Comparison of ENCODE assay signal across 23 cellular contexts in genomic region chr5:110909950-110910349, GRCh38.
DNase-seq lines count a peak whose midpoint lies in the region; TF ChIP-seq lines count a peak whose summit lies in the region.
"Had no signal": no experiment of that assay in that cellular context is flagged by ENCODE, and none has a peak within 500 bp of the region (broad histone marks: within the 10 kb centered on the region; RNA-seq: fewer than 3 reads in every experiment).

No MANE protein-coding gene starts in this region.

- intact Hi-C loops in MCF 10A (cut with micrococcal nuclease): no loop called here
- intact Hi-C loops in breast epithelium (cut with DNase I; ENCODE audit: low total_unique reads): no loop called here

- no peak overlapping the region for H3K9ac ChIP-seq in skeletal muscle satellite cell (ENCODE audit: low read depth, low read length)

- peak; percentile 61 for DNase-seq in MCF 10A (ENCODE audit: unreplicated experiment)
- DNase-seq in breast epithelium (ENCODE audit: low spot score in 2 of 2): no peak
- peak; percentile 35 for DNase-seq in MG63
- peak; percentile 86 for DNase-seq in dedifferentiated amniotic fluid mesenchymal stem cell (ENCODE audit: extremely low spot score)
- no peak for DNase-seq in BE2C
- no peak for DNase-seq in RPMI8226
- no peak for DNase-seq in Peyer's patch
- DNase-seq: activated CD4-positive, alpha-beta T cell treated with anti-CD3 and anti-CD28 coated beads, Interleukin-2, amount 50 U/mL, for 48 hours; activated gamma-delta T cell treated with Interleukin-2 at 50 U/mL for 16 hours; activated T-cell treated with anti-CD3 and anti-CD28 coated beads for 4 hours; CD4-positive, alpha-beta T cell; endodermal cell; gastrocnemius medialis; midbrain; NCI-H2029 treated with DMSO at 0.1 percent for 48 hours; NCI-H510A; nephron progenitor cell; stimulated activated CD4-positive, alpha-beta T cell treated with anti-CD3 and anti-CD28 coated beads, Interleukin-4, amount 100 ng/mL, for 24 hours; stomach; T-helper 17 cell had no signal

- peaks cover 21% of the 10 kb centered on the region for H3K27me3 Mint-ChIP-seq in MCF 10A (ENCODE audit: insufficient read depth, unreplicated experiment)
- H3K27me3 Mint-ChIP-seq: type B pancreatic cell had no signal

- no peaks in the 10 kb centered on the region for H3K36me3 Mint-ChIP-seq in MCF 10A (ENCODE audit: insufficient read depth, unreplicated experiment)
- H3K36me3 Mint-ChIP-seq: type B pancreatic cell had no signal

- H3K4me1 ChIP-seq in breast epithelium: no peaks in the 10 kb centered on the region
- peaks cover 19% of the 10 kb centered on the region for H3K4me1 ChIP-seq in skeletal muscle satellite cell (ENCODE audit: control insufficient read depth, insufficient read depth, low read length)
- no peaks in the 10 kb centered on the region for H3K4me1 ChIP-seq in BE2C
- no peaks in the 10 kb centered on the region for H3K4me1 ChIP-seq in Peyer's patch
- H3K4me1 ChIP-seq: gastrocnemius medialis had no signal

- H3K27ac ChIP-seq in breast epithelium (no peak overlapping the region), Peyer's patch (no peak overlapping the region)
- H3K27ac ChIP-seq: gastrocnemius medialis, stomach had no signal

- POLR2A ChIA-PET in MCF 10A (lab: Yijun Ruan, JAX): interaction anchor here (1.3 kb wide), 1 partner anchor 9 kb away, joined by 8 read pairs; no protein-coding TSS in a partner anchor

- no peaks in the 10 kb centered on the region for H3K9me3 Mint-ChIP-seq in MCF 10A (ENCODE audit: unreplicated experiment)
- H3K9me3 Mint-ChIP-seq: type B pancreatic cell had no signal

- H3K4me1 Mint-ChIP-seq in MCF 10A (ENCODE audit: insufficient read depth, unreplicated experiment): peaks cover 5% of the 10 kb centered on the region
- H3K4me1 Mint-ChIP-seq: endodermal cell, nephron progenitor cell, T-helper 17 cell had no signal

- CTCF ChIA-PET in MCF 10A (lab: Yijun Ruan, JAX): interaction anchor here (1.0 kb wide), 1 partner anchor 153 kb away, joined by 3 read pairs; no protein-coding TSS in a partner anchor

- H3K27ac Mint-ChIP-seq in MCF 10A (ENCODE audit: low read depth, unreplicated experiment): no peak overlapping the region
- H3K27ac Mint-ChIP-seq: CD4-positive, alpha-beta T cell; endodermal cell; nephron progenitor cell; T-helper 17 cell; type B pancreatic cell had no signal

- no peaks in the 10 kb centered on the region for H3K36me3 ChIP-seq in breast epithelium
- no peaks in the 10 kb centered on the region for H3K36me3 ChIP-seq in MG63
- no peaks in the 10 kb centered on the region for H3K36me3 ChIP-seq in skeletal muscle satellite cell (ENCODE audit: insufficient read depth, low read length)
- no peaks in the 10 kb centered on the region for H3K36me3 ChIP-seq in BE2C
- no peaks in the 10 kb centered on the region for H3K36me3 ChIP-seq in Peyer's patch
- H3K36me3 ChIP-seq: gastrocnemius medialis, stomach had no signal

- TF ChIP-seq POLR2A in breast epithelium (IDR thresholded peaks at IDR 0.05) (no peak), Peyer's patch (IDR thresholded peaks at IDR 0.05) (no peak)

- peak overlapping the region; percentile 6 for H3K4me2 ChIP-seq in skeletal muscle satellite cell (ENCODE audit: low read length)

- BruUV-seq in MCF 10A (replicated peaks; lab: Mats Ljungman, UMichigan): no TSS peak

- H3K4me3 ChIP-seq in breast epithelium (no peak overlapping the region), MG63 (no peak overlapping the region), skeletal muscle satellite cell (ENCODE audit: low read length) (no peak overlapping the region), BE2C (ENCODE audit: low read depth, low read length) (no peak overlapping the region), Peyer's patch (no peak overlapping the region)
- H3K4me3 ChIP-seq: gastrocnemius medialis, smooth muscle cell, stomach had no signal

- TF ChIP-seq CTCF in MCF 10A (IDR thresholded peaks at IDR 0.05; ENCODE audit: unreplicated experiment): no peak
- TF ChIP-seq CTCF in breast epithelium (IDR thresholded peaks at IDR 0.05): no peak
- TF ChIP-seq CTCF in BE2C (IDR thresholded peaks at IDR 0.05; ENCODE audit: low read depth, low read length): no peak
- TF ChIP-seq CTCF in Peyer's patch (IDR thresholded peaks at IDR 0.05): no peak

- H3K27me3 ChIP-seq in breast epithelium (no peaks in the 10 kb centered on the region), MG63 (no peaks in the 10 kb centered on the region), skeletal muscle satellite cell (ENCODE audit: control insufficient read depth, insufficient read depth, low read length) (no peaks in the 10 kb centered on the region), BE2C (no peaks in the 10 kb centered on the region), Peyer's patch (no peaks in the 10 kb centered on the region)
- H3K27me3 ChIP-seq: gastrocnemius medialis, stomach had no signal

- H3K9me3 ChIP-seq in breast epithelium (peaks cover 0 to 3% of the 10 kb centered on the region in 2 donors), MG63 (peaks cover 4% of the 10 kb centered on the region), skeletal muscle satellite cell (replicated peaks; ENCODE audit: low read length) (no peaks in the 10 kb centered on the region), BE2C (no peaks in the 10 kb centered on the region), Peyer's patch (no peaks in the 10 kb centered on the region)
- H3K9me3 ChIP-seq: gastrocnemius medialis had no signal

- H3K4me3 Mint-ChIP-seq in MCF 10A (ENCODE audit: unreplicated experiment): no peak overlapping the region
- H3K4me3 Mint-ChIP-seq: CD4-positive, alpha-beta T cell; endodermal cell; nephron progenitor cell; T-helper 17 cell; type B pancreatic cell had no signal

Comparison
In these comparisons a context has a peak if more than half of its experiments do, and no peak if none do; other contexts are left out.
1. DNase-seq: peak in MCF 10A (single experiment), MG63 (single experiment) and dedifferentiated amniotic fluid mesenchymal stem cell (single experiment); none in breast epithelium (0 of 2), BE2C (single experiment), RPMI8226 (single experiment) and Peyer's patch (0 of 3).